In genomic region chr12:8698132-8698829, GRCh38 we compare ENCODE assay signal across 8 cellular contexts. TPM values are rescaled to one million over a fixed set of nuclear protein-coding genes. Genes with fewer than 3 reads are reported as not detected.
DNase-seq lines count a peak whose midpoint lies in the region; ATAC-seq, FAIRE-seq and TF ChIP-seq lines count a peak whose summit lies in the region.

No MANE protein-coding gene starts in this region.

- ATAC-seq in GM19467 (IDR thresholded peaks at IDR 0.05; ENCODE audit: unreplicated experiment) (peak; percentile 33), HepG2 (peak; percentile 48)

- H3K4me1 ChIP-seq in BE2C, result no peaks in the 10 kb centered on the region
- peaks cover 35% of the 10 kb centered on the region for H3K4me1 ChIP-seq in HUES6 (ENCODE audit: control insufficient read depth, insufficient read depth, low read length)
- H3K4me1 ChIP-seq in HepG2 (ENCODE audit: insufficient read depth, low read length), result peaks cover 8% of the 10 kb centered on the region

- TF ChIP-seq CTCF in BE2C (IDR thresholded peaks at IDR 0.05; ENCODE audit: low read depth, low read length) (no peak), chondrocyte (IDR thresholded peaks at IDR 0.05) (no peak), HepG2 (CRISPR knock-in tag; IDR thresholded peaks at IDR 0.05) (no peak)

- no peaks in the 10 kb centered on the region for H4K20me1 ChIP-seq in HepG2 (ENCODE audit: insufficient read depth, low read length)

- no peaks in the 10 kb centered on the region for H3K9me3 Mint-ChIP-seq in chondrocyte (ENCODE audit: low read depth)

- H3K27me3 Mint-ChIP-seq in chondrocyte (ENCODE audit: low read depth), result no peaks in the 10 kb centered on the region

- H3K27ac ChIP-seq in HUES6 (ENCODE audit: low read depth, low read length) (peak overlapping the region; percentile 78), HepG2 (ENCODE audit: extremely low read length, insufficient read depth, low read length) (no peak overlapping the region)

- H3K27me3 ChIP-seq in BE2C (peaks cover 41% of the 10 kb centered on the region), HUES6 (ENCODE audit: control insufficient read depth, insufficient read depth, low read length) (no peaks in the 10 kb centered on the region), HepG2 (ENCODE audit: control insufficient read depth in 1 of 2, insufficient read depth in 2 of 2, low read length in 2 of 2) (peaks cover 3 to 38% of the 10 kb centered on the region in 2 experiments; a peak in 3 of 5 replicates)

- no peak for TF ChIP-seq EP300 in HepG2 (IDR thresholded peaks at IDR 0.05; ENCODE audit: low read depth in 2 of 2, low read length in 2 of 2)
- no peak for TF ChIP-seq EP300 in HepG2 (CRISPR knock-in tag; IDR thresholded peaks at IDR 0.05; ENCODE audit: borderline replicate concordance)

- intact Hi-C loops in HepG2 (cut with micrococcal nuclease; ENCODE audit: unreplicated experiment), result no loop called here

- H3K27ac Mint-ChIP-seq in chondrocyte (ENCODE audit: unreplicated experiment), result peak overlapping the region; percentile 98

- H3K36me3 ChIP-seq in BE2C (no peaks in the 10 kb centered on the region), HUES6 (ENCODE audit: control insufficient read depth, insufficient read depth, low read length) (peaks cover 14% of the 10 kb centered on the region), HepG2 (replicated peaks in 1 of 2; ENCODE audit: control insufficient read depth in 1 of 2, insufficient read depth in 2 of 2, low read length in 2 of 2) (no peaks in the 10 kb centered on the region)

- POLR2A ChIA-PET in HepG2 (lab: Yijun Ruan, JAX), result no interaction called here

- no peak overlapping the region for H2AFZ ChIP-seq in HepG2 (ENCODE audit: low read length)

- 2% methylated on average over 13 of the region's 85 CpGs for WGBS in HepG2 (ENCODE audit: low lambda C conversion rate)

- in situ Hi-C loops in HepG2 (cut with HindIII; ENCODE audit: extremely low pct_ligation_motif_present, low pct_unique_long_range_greater_than_20kb), result no loop called here
- in situ Hi-C loops in KBM-7 (cut with MboI; ENCODE audit: low pct_unique_long_range_greater_than_20kb, low sequenced_read_pairs), result loop anchor here (25.0 kb wide), 1 partner anchor 189 kb away; no protein-coding TSS in a partner anchor

- FAIRE-seq in HepG2 (lab: Jason Lieb, UNC), result no peak

- peak; percentile 25 for DNase-seq in BE2C
- peak; percentile 6 for DNase-seq in activated CD4-positive, CD25-positive, alpha-beta regulatory T cell treated with anti-CD3 and anti-CD28 coated beads, Interleukin-2, amount 50 U/mL, for 16 hours (ENCODE audit: low read depth, low spot score)
- no peak for DNase-seq in chondrocyte (ENCODE audit: low spot score)
- DNase-seq in HepG2 (ENCODE audit: low spot score), result no peak
- peak; percentile 43 to 44 for DNase-seq in stimulated activated CD4-positive, alpha-beta T cell treated with anti-CD3 and anti-CD28 coated beads, Interleukin-4, amount 100 ng/mL, for 4 hours
- no peak for DNase-seq in KBM-7

- H3K4me3 Mint-ChIP-seq in chondrocyte (ENCODE audit: unreplicated experiment), result peak overlapping the region; percentile 94

- peak overlapping the region; percentile 79 for H3K4me2 ChIP-seq in HepG2 (ENCODE audit: low read depth, low read length)

- H3K4me3 ChIP-seq in BE2C (ENCODE audit: low read depth, low read length) (peak overlapping the region; percentile 62), HUES6 (ENCODE audit: low read depth, low read length) (peak overlapping the region; percentile 87), HepG2 (replicated peaks in 1 of 3; ENCODE audit: insufficient read depth in 1 of 3, low read depth in 2 of 3, low read length in 3 of 3) (peak overlapping the region; percentile 59 to 75 (median 70); a peak in 4 of 6 replicates)

- TF ChIP-seq RAD21 in HepG2 (CRISPR knock-in tag; IDR thresholded peaks at IDR 0.05), result no peak

- TF ChIP-seq POLR2A in HepG2 (IDR thresholded peaks at IDR 0.05; ENCODE audit: insufficient read depth in 1 of 2, low read depth in 2 of 2, low read length in 2 of 2), result no peak

- H3K9me3 ChIP-seq in BE2C (no peaks in the 10 kb centered on the region), HUES6 (ENCODE audit: control insufficient read depth, insufficient read depth, low read depth, low read length) (no peaks in the 10 kb centered on the region), HepG2 (ENCODE audit: low read length) (no peaks in the 10 kb centered on the region)

- peaks cover 2% of the 10 kb centered on the region for H3K36me3 Mint-ChIP-seq in chondrocyte (ENCODE audit: low read depth)

- peaks cover 49% of the 10 kb centered on the region for H3K4me1 Mint-ChIP-seq in chondrocyte (ENCODE audit: low read depth)

- no TSS peak for BruUV-seq in HepG2 (replicated peaks; lab: Mats Ljungman, UMichigan)

- H3K79me2 ChIP-seq in HepG2 (ENCODE audit: insufficient read depth, low read length), result no peaks in the 10 kb centered on the region

- CTCF ChIA-PET in HepG2 (lab: Yijun Ruan, JAX; ENCODE audit: low intra/inter-chr PET ratio, low total read pairs), result no interaction called here

- H3K9ac ChIP-seq in HUES6 (ENCODE audit: low read length), result peak overlapping the region; percentile 94
- no peak overlapping the region for H3K9ac ChIP-seq in HepG2 (ENCODE audit: insufficient read depth, low read depth, low read length)

TF ChIP-seq in HepG2, 621 proteins besides CTCF, POLR2A, EP300 and RAD21 (continues in another document):
- no peak for TF ChIP-seq RBM39 (IDR thresholded peaks at IDR 0.05; ENCODE audit: low read depth, low read length, poor library complexity, severe bottlenecking)
- TF ChIP-seq ZNF672 (CRISPR knock-in tag; IDR thresholded peaks at IDR 0.05), result no peak
- no peak for TF ChIP-seq NR3C1 (CRISPR knock-in tag; IDR thresholded peaks at IDR 0.05)
- no peak for TF ChIP-seq MAZ (IDR thresholded peaks at IDR 0.05; ENCODE audit: borderline replicate concordance, low read depth, low read length)
- TF ChIP-seq MAZ (CRISPR knock-in tag; IDR thresholded peaks at IDR 0.05; ENCODE audit: low read depth), result 0 out of 2 replicates have a peak, but pooled peaks have one; percentile 36
- TF ChIP-seq ZNF260 (CRISPR knock-in tag; IDR thresholded peaks at IDR 0.05; ENCODE audit: borderline replicate concordance, low read depth), result no peak
- TF ChIP-seq ZNF878 (CRISPR knock-in tag; IDR thresholded peaks at IDR 0.05), result no peak
- TF ChIP-seq ZNF572 (CRISPR knock-in tag; IDR thresholded peaks at IDR 0.05), result no peak
- no peak for TF ChIP-seq SRSF4 (IDR thresholded peaks at IDR 0.05; ENCODE audit: low read depth, low read length, poor library complexity, severe bottlenecking)

RNA-seq across cellular contexts. Expression of gene RIMKLB, which starts 0.5 kb away (rescaled TPM):
- polyA plus RNA-seq in BE2C (2012; ENCODE audit: insufficient read depth, insufficient read length, low read depth), result 9.4 TPM
- total RNA-seq in chondrocyte (42.6 to 55.9 TPM (median 45.4 TPM) in 3 replicates), HepG2 (2016; rRNA removed; fragmentation: Illumina TruSeq; extraction: Trizol) (0.21 and 0.33 TPM in 2 replicates)
- not detected in 2 replicates for total RNA-seq in HepG2 (2016; cell fraction: cytosol; rRNA removed; fragmentation: Illumina TruSeq; extraction: Trizol; ENCODE audit: low read depth)
- total RNA-seq in HepG2 (2016; cell fraction: insoluble cytoplasmic fraction; rRNA removed; fragmentation: Illumina TruSeq; extraction: Trizol), result 0.22 and 0.39 TPM in 2 replicates
- 0.03 TPM in 1 of 2 replicates, not detected in the other for total RNA-seq in HepG2 (2016; cell fraction: membrane; rRNA removed; fragmentation: Illumina TruSeq; extraction: Trizol)
- 0.78 and 1.7 TPM in 2 replicates for total RNA-seq in HepG2 (2016; cell fraction: nucleus; rRNA removed; fragmentation: Illumina TruSeq; extraction: Trizol)
- polyA plus RNA-seq in HepG2 (2011; rRNA removed), result 0.35 and 0.40 TPM in 2 replicates
- 0.15 and 0.18 TPM in 2 replicates for polyA plus RNA-seq in HepG2 (2011; cell fraction: cytosol; rRNA removed)
- 0.96 and 2.2 TPM in 2 replicates for polyA plus RNA-seq in HepG2 (2011; cell fraction: nucleus; rRNA removed)
- polyA plus RNA-seq in HepG2 (2012), result 0.52 and 1.0 TPM in 2 replicates
- polyA plus RNA-seq in HepG2 (2016; cell fraction: cytosol; fragmentation: Illumina TruSeq; extraction: Trizol; ENCODE audit: low read depth), result not detected in 2 replicates
- 0.30 TPM in 1 of 2 replicates, not detected in the other for polyA plus RNA-seq in HepG2 (2016; cell fraction: insoluble cytoplasmic fraction; fragmentation: Illumina TruSeq; extraction: Trizol; ENCODE audit: low read depth)
- polyA plus RNA-seq in HepG2 (2016; cell fraction: membrane; fragmentation: Illumina TruSeq; extraction: Trizol; ENCODE audit: low read depth), result not detected in 2 replicates
- 1.3 and 1.8 TPM in 2 replicates for polyA plus RNA-seq in HepG2 (2016; cell fraction: nucleus; fragmentation: Illumina TruSeq; extraction: Trizol; ENCODE audit: insufficient read depth, low read depth)
- 0.06 and 372 TPM in 2 replicates for polyA minus RNA-seq in HepG2 (2011; rRNA and poly(A)+ RNA removed; ENCODE audit: low replicate concordance)
- polyA minus RNA-seq in HepG2 (2011; cell fraction: cytosol; rRNA and poly(A)+ RNA removed), result 0.89 and 1.3 TPM in 2 replicates
- 2.2 and 2.6 TPM in 2 replicates for polyA minus RNA-seq in HepG2 (2011; cell fraction: nucleus; rRNA and poly(A)+ RNA removed)

RNA-seq across cellular contexts. Expression of gene MFAP5, which starts 35.7 kb away (rescaled TPM):
- polyA plus RNA-seq in BE2C (2012; ENCODE audit: insufficient read depth, insufficient read length, low read depth), result not detected
- total RNA-seq in chondrocyte (16.2 to 40.2 TPM (median 38.0 TPM) in 3 replicates), HepG2 (2016; rRNA removed; fragmentation: Illumina TruSeq; extraction: Trizol) (not detected in 2 replicates)
- not detected in 2 replicates for total RNA-seq in HepG2 (2016; cell fraction: cytosol; rRNA removed; fragmentation: Illumina TruSeq; extraction: Trizol; ENCODE audit: low read depth)
- not detected in 2 replicates for total RNA-seq in HepG2 (2016; cell fraction: insoluble cytoplasmic fraction; rRNA removed; fragmentation: Illumina TruSeq; extraction: Trizol)
- not detected in 2 replicates for total RNA-seq in HepG2 (2016; cell fraction: membrane; rRNA removed; fragmentation: Illumina TruSeq; extraction: Trizol)
- total RNA-seq in HepG2 (2016; cell fraction: nucleus; rRNA removed; fragmentation: Illumina TruSeq; extraction: Trizol), result not detected in 2 replicates
- 0.07 TPM in 1 of 2 replicates, not detected in the other for polyA plus RNA-seq in HepG2 (2011; rRNA removed)
- polyA plus RNA-seq in HepG2 (2011; cell fraction: cytosol; rRNA removed), result 0.15 and 0.23 TPM in 2 replicates
- not detected in 2 replicates for polyA plus RNA-seq in HepG2 (2011; cell fraction: nucleus; rRNA removed)
- polyA plus RNA-seq in HepG2 (2012), result not detected in 2 replicates
- not detected in 2 replicates for polyA plus RNA-seq in HepG2 (2016; cell fraction: cytosol; fragmentation: Illumina TruSeq; extraction: Trizol; ENCODE audit: low read depth)
- not detected in 2 replicates for polyA plus RNA-seq in HepG2 (2016; cell fraction: insoluble cytoplasmic fraction; fragmentation: Illumina TruSeq; extraction: Trizol; ENCODE audit: low read depth)
- polyA plus RNA-seq in HepG2 (2016; cell fraction: membrane; fragmentation: Illumina TruSeq; extraction: Trizol; ENCODE audit: low read depth), result not detected in 2 replicates
- not detected in 2 replicates for polyA plus RNA-seq in HepG2 (2016; cell fraction: nucleus; fragmentation: Illumina TruSeq; extraction: Trizol; ENCODE audit: insufficient read depth, low read depth)
- 442 TPM in 1 of 2 replicates, not detected in the other for polyA minus RNA-seq in HepG2 (2011; rRNA and poly(A)+ RNA removed; ENCODE audit: low replicate concordance)
- polyA minus RNA-seq in HepG2 (2011; cell fraction: cytosol; rRNA and poly(A)+ RNA removed), result 0.62 TPM in 1 of 2 replicates, not detected in the other
- polyA minus RNA-seq in HepG2 (2011; cell fraction: nucleus; rRNA and poly(A)+ RNA removed), result 0.52 and 1.2 TPM in 2 replicates

Comparison
In these comparisons a context has a peak if more than half of its experiments do, and no peak if none do; other contexts are left out.
1. DNase-seq: peak in BE2C (single experiment), activated CD4-positive, CD25-positive, alpha-beta regulatory T cell treated with anti-CD3 and anti-CD28 coated beads, Interleukin-2, amount 50 U/mL, for 16 hours (single experiment) and stimulated activated CD4-positive, alpha-beta T cell treated with anti-CD3 and anti-CD28 coated beads, Interleukin-4, amount 100 ng/mL, for 4 hours (2 of 2); none in chondrocyte (single experiment), HepG2 (single experiment) and KBM-7 (single experiment).
2. RNA of gene RIMKLB, which starts 0.5 kb away (total RNA-seq): 42.6 to 55.9 TPM in chondrocyte; 0.03 to 1.7 TPM in HepG2; every median in the first group is over 10 times any median in the second.
3. RNA of gene MFAP5, which starts 35.7 kb away (total RNA-seq): 16.2 to 40.2 TPM in chondrocyte; not detected in HepG2; every median in the first group is over 10 times any median in the second.
4. Peak in every context shown above with its lines, with median percentiles within 50 percentile points of each other: H3K4me3 ChIP-seq.